ENCODE assay signal across 1 cellular context in genomic region chr10:69215405-69216176, GRCh38.
TF ChIP-seq lines count a peak whose summit lies in the region.

No MANE protein-coding gene starts in this region.

TF ChIP-seq in K562, 482 proteins besides CTCF, POLR2A, EP300 and RAD21 (continued from another document):
- TF ChIP-seq RB1 (IDR thresholded peaks at IDR 0.05; ENCODE audit: low read depth) (no peak), BRD4 (IDR thresholded peaks at IDR 0.05) (no peak), ZNF77 (CRISPR knock-in tag; IDR thresholded peaks at IDR 0.05) (no peak), HIVEP1 (CRISPR knock-in tag; IDR thresholded peaks at IDR 0.05) (no peak), HNRNPL (IDR thresholded peaks at IDR 0.05; ENCODE audit: low read depth, low read length) (no peak), HBP1 (CRISPR knock-in tag; IDR thresholded peaks at IDR 0.05) (no peak), SIRT6 (IDR thresholded peaks at IDR 0.05; ENCODE audit: low read depth, low read length) (no peak)
